ENCODE assay signal across 8 cellular contexts in the genomic region with DNA sequence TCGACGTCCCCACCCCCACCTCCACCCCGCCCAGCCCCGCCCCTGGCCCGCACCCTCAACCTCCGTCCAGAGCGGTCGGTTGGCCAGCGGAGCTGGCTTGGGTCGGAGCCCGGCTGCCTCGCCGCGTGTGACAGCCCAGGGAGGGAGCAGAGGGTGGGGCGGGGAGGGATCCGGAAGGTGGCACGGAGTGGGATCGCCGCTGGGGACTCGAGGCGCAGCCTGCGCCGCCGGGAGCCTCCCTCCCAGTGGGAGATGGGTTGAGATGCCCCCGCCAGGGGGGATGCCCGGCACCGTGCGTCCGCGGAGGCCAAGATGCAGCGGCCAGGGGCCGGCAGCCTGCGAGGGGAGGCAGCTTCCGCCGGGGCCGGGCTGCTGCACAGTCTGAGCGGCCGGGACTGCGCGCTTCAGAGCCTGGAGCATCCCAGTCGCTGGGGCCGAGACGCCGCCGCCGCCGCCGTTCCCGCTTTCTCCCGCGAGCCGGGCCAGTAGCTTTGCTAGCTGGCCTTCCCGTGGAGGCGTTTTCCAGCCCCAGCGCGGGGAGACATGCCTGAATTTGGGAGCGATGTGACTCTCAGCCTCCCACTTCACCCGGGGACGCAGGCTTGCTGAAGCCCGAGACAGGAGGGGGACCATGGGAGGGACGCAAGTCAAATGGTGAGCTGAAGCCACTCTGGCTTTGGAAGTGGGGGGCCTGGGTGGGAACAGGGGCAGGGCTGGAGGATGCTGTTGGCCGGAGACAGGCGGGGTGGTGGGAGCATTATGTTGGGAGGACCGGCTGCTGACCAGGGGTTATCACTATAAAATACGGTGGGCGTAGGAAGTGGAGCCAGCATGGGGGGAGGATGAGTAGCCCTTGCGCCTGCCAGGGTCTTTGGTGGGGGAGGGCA. TPM values are rescaled to one million over a fixed set of nuclear protein-coding genes. Genes with fewer than 3 reads are reported as not detected.
DNase-seq lines count a peak whose midpoint lies in the region; ATAC-seq, FAIRE-seq and TF ChIP-seq lines count a peak whose summit lies in the region.

No MANE protein-coding gene starts in this region.

- no peaks in the 10 kb centered on the region for H3K27me3 Mint-ChIP-seq in T-helper 2 cell treated with Interferon-gamma antibody and Interleukin-4, amounts not matched to agents 5 μg/mL and 100 μg/mL, for 36 hours (ENCODE audit: low read depth)

- peak overlapping the region; percentile 73 for H3K4me3 ChIP-seq in AG04449 (ENCODE audit: low read depth, low read length)

- TF ChIP-seq CTCF in AG04449 (IDR thresholded peaks at IDR 0.05; ENCODE audit: insufficient read depth, low read length, missing control alignments) = no peak

- peak; percentile 75 for ATAC-seq in left lobe of liver
- no peak for ATAC-seq in GM21723 (IDR thresholded peaks at IDR 0.05; ENCODE audit: unreplicated experiment)

- CTCF ChIA-PET in AG04449 (lab: Yijun Ruan, JAX) = interaction anchor here (0.7 to 6.8 kb wide), 13 partner anchors 11 to 106 kb away, joined by 3 to 134 read pairs (median 8); a partner anchor contains a TSS

- H3K4me3 Mint-ChIP-seq in T-helper 2 cell treated with Interferon-gamma antibody and Interleukin-4, amounts not matched to agents 5 μg/mL and 100 μg/mL, for 36 hours = peak overlapping the region; percentile 60

- POLR2A ChIA-PET in AG04449 (lab: Yijun Ruan, JAX) = interaction anchor here (0.7 to 1.1 kb wide), 3 partner anchors 38 to 106 kb away, joined by 3 to 5 read pairs (median 3); a partner anchor contains a TSS

- no peak for FAIRE-seq in GM19239 (lab: Jason Lieb, UNC)

- H3K4me1 Mint-ChIP-seq in T-helper 2 cell treated with Interferon-gamma antibody and Interleukin-4, amounts not matched to agents 5 μg/mL and 100 μg/mL, for 36 hours (ENCODE audit: low read depth) = peaks cover 6% of the 10 kb centered on the region

- H3K36me3 Mint-ChIP-seq in T-helper 2 cell treated with Interferon-gamma antibody and Interleukin-4, amounts not matched to agents 5 μg/mL and 100 μg/mL, for 36 hours (ENCODE audit: low read depth) = peaks cover 8% of the 10 kb centered on the region

- no peaks in the 10 kb centered on the region for H3K9me3 Mint-ChIP-seq in T-helper 2 cell treated with Interferon-gamma antibody and Interleukin-4, amounts not matched to agents 5 μg/mL and 100 μg/mL, for 36 hours

- DNase-seq in AG04449 (ENCODE audit: low read depth, low spot score) (no peak), GM19239 (ENCODE audit: insufficient read length, low spot score) (peak; percentile 28), dermis blood vessel endothelial cell (peak; percentile 54), left lobe of liver (ENCODE audit: low spot score) (peak; percentile 68)
- no peak for DNase-seq in T-helper 2 cell treated with Interferon-gamma antibody and Interleukin-4, amounts not matched to agents 5 μg/mL and 100 μg/mL, for 36 hours (ENCODE audit: low spot score)
- DNase-seq in stimulated activated CD4-positive, alpha-beta T cell treated with anti-CD3 and anti-CD28 coated beads, Interleukin-4, amount 100 ng/mL, for 24 hours = peak; percentile 13
- no peak for DNase-seq in NK-92 treated with Interleukin-12 subunit alpha and Interleukin-12 subunit beta, amount 100 ng/mL, for 24 hours (lab: John Stamatoyannopoulos, UW)

- no peak overlapping the region for H3K27ac Mint-ChIP-seq in T-helper 2 cell treated with Interferon-gamma antibody and Interleukin-4, amounts not matched to agents 5 μg/mL and 100 μg/mL, for 36 hours

RNA-seq across cellular contexts. Expression of a gene that starts 40.2 kb away (rescaled TPM):
- 17.7 and 30.8 TPM in 2 replicates for total RNA-seq in dermis blood vessel endothelial cell
- 7.2 TPM for total RNA-seq in left lobe of liver

RNA-seq across cellular contexts. Expression of a gene that starts 47.8 kb away (rescaled TPM):
- total RNA-seq in dermis blood vessel endothelial cell (25.5 and 41.6 TPM in 2 replicates), left lobe of liver (9.3 TPM)

RNA-seq across cellular contexts. Expression of a gene that starts 58.7 kb away (rescaled TPM):
- total RNA-seq in dermis blood vessel endothelial cell = 0.17 and 0.47 TPM in 2 replicates
- total RNA-seq in left lobe of liver = 11.8 TPM

Comparison
In these comparisons a context has a peak if more than half of its experiments do, and no peak if none do; other contexts are left out.
1. DNase-seq: peak in GM19239 (single experiment), dermis blood vessel endothelial cell (single experiment), left lobe of liver (single experiment) and stimulated activated CD4-positive, alpha-beta T cell treated with anti-CD3 and anti-CD28 coated beads, Interleukin-4, amount 100 ng/mL, for 24 hours (single experiment); none in AG04449 (single experiment), T-helper 2 cell treated with Interferon-gamma antibody and Interleukin-4, amounts not matched to agents 5 μg/mL and 100 μg/mL, for 36 hours (single experiment) and NK-92 treated with Interleukin-12 subunit alpha and Interleukin-12 subunit beta, amount 100 ng/mL, for 24 hours (single experiment).